ENCODE assay signal across 13 cellular contexts in the genomic region with DNA sequence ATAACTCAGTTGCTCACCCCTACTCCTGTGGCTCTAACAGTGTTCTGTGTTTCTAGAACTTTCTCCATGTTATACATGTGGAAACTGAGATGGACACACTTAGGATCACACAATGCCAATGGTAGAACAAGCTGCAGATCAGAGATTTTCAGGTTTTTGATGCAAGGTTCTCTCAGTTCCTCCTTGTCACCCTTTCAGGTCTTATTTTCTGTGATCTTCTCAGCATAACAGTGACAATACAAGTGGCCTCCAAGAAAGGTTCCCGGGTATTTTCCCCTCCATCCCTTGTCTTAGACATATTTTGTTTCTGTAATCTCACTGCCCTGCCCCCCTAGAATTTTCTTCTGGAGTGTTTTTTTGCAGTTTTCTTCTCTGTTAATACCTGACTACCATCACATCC. TPM values are rescaled to one million over a fixed set of nuclear protein-coding genes. Genes with fewer than 3 reads are reported as not detected.
DNase-seq lines count a peak whose midpoint lies in the region; ATAC-seq and TF ChIP-seq lines count a peak whose summit lies in the region.
"Had no signal": no experiment of that assay in that cellular context is flagged by ENCODE, and none has a peak within 500 bp of the region (broad histone marks: within the 10 kb centered on the region; RNA-seq: fewer than 3 reads in every experiment).

No MANE protein-coding gene starts in this region.

- peak overlapping the region; percentile 21 for H3K4me3 ChIP-seq in OCI-LY7 (ENCODE audit: low read depth, low read length, poor library complexity, severe bottlenecking)
- no peak overlapping the region for H3K4me3 ChIP-seq in ascending aorta
- H3K4me3 ChIP-seq: SK-N-MC had no signal

- H3K9me2 ChIP-seq in OCI-LY7 (ENCODE audit: insufficient read depth, low read length): no peaks in the 10 kb centered on the region

- in situ Hi-C loops in GM13977 (cut with MboI; ENCODE audit: low pct_unique_long_range_greater_than_20kb, low sequenced_read_pairs, unreplicated experiment): loop anchor here (25.0 kb wide), 2 partner anchors 165 to 385 kb away; no protein-coding TSS in a partner anchor

- no peak overlapping the region for H2AFZ ChIP-seq in OCI-LY7 (ENCODE audit: low read length)

- no peaks in the 10 kb centered on the region for H3K27me3 ChIP-seq in ascending aorta

- H3K4me2 ChIP-seq in OCI-LY7 (ENCODE audit: low read length): peak overlapping the region; percentile 80

- H3K9me3 Mint-ChIP-seq in activated CD8-positive, alpha-beta T cell treated with anti-CD3 and anti-CD28 coated beads, Interleukin-2, amount 10 ng/mL, durations not matched to agents 7 days and 5 days (ENCODE audit: insufficient read depth): no peaks in the 10 kb centered on the region
- H3K9me3 Mint-ChIP-seq: activated naive CD4-positive, alpha-beta T cell treated with anti-CD3 and anti-CD28 coated beads for 36 hours; stimulated activated effector memory CD8-positive, alpha-beta T cell treated with anti-CD3 and anti-CD28 coated beads, Interleukin-12 subunit alpha, Interleukin-12 subunit beta, amount 100 ng/mL, for 72 hours had no signal

- intact Hi-C loops in OCI-LY7 (cut with micrococcal nuclease; ENCODE audit: unreplicated experiment) (loop anchor here (2.0 to 5.0 kb wide), 2 partner anchors 35 to 47 kb away; no protein-coding TSS in a partner anchor), ascending aorta (cut with DNase I) (loop anchor here (5.0 kb wide), 1 partner anchor 110 kb away; no protein-coding TSS in a partner anchor)

- no peak overlapping the region for H3K4me3 Mint-ChIP-seq in activated CD8-positive, alpha-beta T cell treated with anti-CD3 and anti-CD28 coated beads, Interleukin-2, amount 10 ng/mL, durations not matched to agents 7 days and 5 days
- H3K4me3 Mint-ChIP-seq: activated naive CD4-positive, alpha-beta T cell treated with anti-CD3 and anti-CD28 coated beads for 36 hours; stimulated activated effector memory CD8-positive, alpha-beta T cell treated with anti-CD3 and anti-CD28 coated beads, Interleukin-12 subunit alpha, Interleukin-12 subunit beta, amount 100 ng/mL, for 72 hours had no signal

- H3K36me3 ChIP-seq in OCI-LY7 (ENCODE audit: insufficient read depth, low read length) (no peaks in the 10 kb centered on the region), ascending aorta (no peaks in the 10 kb centered on the region)

- peaks cover 67% of the 10 kb centered on the region; the same call in 1 of the 2 replicates for H3K79me2 ChIP-seq in OCI-LY7 (ENCODE audit: insufficient read depth, low read depth, low read length)

- POLR2A ChIA-PET in OCI-LY7 (lab: Charles Lee): interaction anchor here (0.9 to 1.3 kb wide), 2 partner anchors 15 to 164 kb away, joined by 3 to 4 read pairs; no protein-coding TSS in a partner anchor
- POLR2A ChIA-PET in activated CD8-positive, alpha-beta T cell treated with anti-CD3 and anti-CD28 coated beads, Interleukin-2, amount 10 ng/mL, durations not matched to agents 7 days and 5 days (lab: Charles Lee): no interaction called here

- H3K9me3 ChIP-seq in OCI-LY7 (ENCODE audit: low read length): no peaks in the 10 kb centered on the region
- H3K9me3 ChIP-seq in ascending aorta: no peaks in the 10 kb centered on the region

- BruUV-seq in OCI-LY7 (replicated peaks; lab: Mats Ljungman, UMichigan): no TSS peak

- peaks cover 96% of the 10 kb centered on the region for H3K4me1 Mint-ChIP-seq in activated CD8-positive, alpha-beta T cell treated with anti-CD3 and anti-CD28 coated beads, Interleukin-2, amount 10 ng/mL, durations not matched to agents 7 days and 5 days (ENCODE audit: low read depth)

- CTCF ChIA-PET in OCI-LY7 (lab: Charles Lee; ENCODE audit: unreplicated experiment): interaction anchor here (0.6 kb wide), 1 partner anchor 164 kb away, joined by 4 read pairs; no protein-coding TSS in a partner anchor
- CTCF ChIA-PET in activated CD8-positive, alpha-beta T cell treated with anti-CD3 and anti-CD28 coated beads, Interleukin-2, amount 10 ng/mL, durations not matched to agents 7 days and 5 days (lab: Charles Lee): no interaction called here

- peaks cover 96% of the 10 kb centered on the region for H3K4me1 ChIP-seq in OCI-LY7 (ENCODE audit: insufficient read depth, low read length, poor library complexity, severe bottlenecking)
- H3K4me1 ChIP-seq in ascending aorta: peaks cover 0 to 3% of the 10 kb centered on the region in 2 donors

- 0 out of 2 replicates have a peak, but pooled peaks cover 4% of the 10 kb centered on the region for H4K20me1 ChIP-seq in OCI-LY7 (ENCODE audit: insufficient read depth, low read length)

- H3K27ac ChIP-seq in OCI-LY7 (ENCODE audit: low read depth, low read length, poor library complexity, severe bottlenecking) (peak overlapping the region; percentile 63), ascending aorta (no peak overlapping the region)
- H3K27ac ChIP-seq: SK-N-MC had no signal

- H3K27me3 Mint-ChIP-seq in activated CD8-positive, alpha-beta T cell treated with anti-CD3 and anti-CD28 coated beads, Interleukin-2, amount 10 ng/mL, durations not matched to agents 7 days and 5 days (ENCODE audit: low read depth): no peaks in the 10 kb centered on the region

- ATAC-seq in HG02981 (IDR thresholded peaks at IDR 0.05; ENCODE audit: unreplicated experiment) (peak; percentile 45), left lobe of liver (no peak)
- ATAC-seq in activated CD8-positive, alpha-beta T cell treated with anti-CD3 and anti-CD28 coated beads, Interleukin-2, amount 10 ng/mL, durations not matched to agents 7 days and 5 days: no peak
- ATAC-seq: stimulated activated effector memory CD8-positive, alpha-beta T cell treated with anti-CD3 and anti-CD28 coated beads, Interleukin-12 subunit alpha, Interleukin-12 subunit beta, amount 100 ng/mL, for 72 hours had no signal

- H3K36me3 Mint-ChIP-seq in activated CD8-positive, alpha-beta T cell treated with anti-CD3 and anti-CD28 coated beads, Interleukin-2, amount 10 ng/mL, durations not matched to agents 7 days and 5 days (ENCODE audit: low read depth): peaks cover 21% of the 10 kb centered on the region

- DNase-seq in GM13977 (ENCODE audit: low spot score): peak; percentile 18
- peak; percentile 25 for DNase-seq in GM20000 (ENCODE audit: low spot score)
- peak; percentile 69 for DNase-seq in OCI-LY7 (ENCODE audit: low spot score)
- no peak for DNase-seq in left lobe of liver (ENCODE audit: low spot score)
- DNase-seq in activated CD8-positive, alpha-beta T cell treated with anti-CD3 and anti-CD28 coated beads, Interleukin-2, amount 10 ng/mL, durations not matched to agents 7 days and 5 days: no peak
- no peak for DNase-seq in ascending aorta (ENCODE audit: low spot score in 2 of 2)
- no peak for DNase-seq in SW480 (ENCODE audit: low spot score)
- DNase-seq: activated CD4-positive, alpha-beta T cell treated with anti-CD3 and anti-CD28 coated beads, Interleukin-2, amount 50 U/mL, for 4 hours; activated naive CD4-positive, alpha-beta T cell treated with anti-CD3 and anti-CD28 coated beads for 36 hours; Kasumi-1 had no signal

- H3K27ac Mint-ChIP-seq in activated CD8-positive, alpha-beta T cell treated with anti-CD3 and anti-CD28 coated beads, Interleukin-2, amount 10 ng/mL, durations not matched to agents 7 days and 5 days: no peak overlapping the region
- H3K27ac Mint-ChIP-seq: activated naive CD4-positive, alpha-beta T cell treated with anti-CD3 and anti-CD28 coated beads for 36 hours; stimulated activated effector memory CD8-positive, alpha-beta T cell treated with anti-CD3 and anti-CD28 coated beads, Interleukin-12 subunit alpha, Interleukin-12 subunit beta, amount 100 ng/mL, for 72 hours had no signal

- no peak for TF ChIP-seq CTCF in GM13977 (IDR thresholded peaks at IDR 0.05; ENCODE audit: extremely low read depth, insufficient read depth, missing control alignments)
- TF ChIP-seq CTCF in GM20000 (IDR thresholded peaks at IDR 0.05; ENCODE audit: extremely low read depth, missing control alignments): no peak
- no peak for TF ChIP-seq CTCF in OCI-LY7 (conservative IDR thresholded peaks at IDR 0.05; ENCODE audit: low read length)
- no peak for TF ChIP-seq CTCF in ascending aorta (IDR thresholded peaks at IDR 0.05)

RNA-seq across cellular contexts. Expression of a gene that starts 6.2 kb away (rescaled TPM):
- 39.1 and 60.8 TPM in 2 replicates for total RNA-seq in OCI-LY7 (2014; rRNA removed; shearing (Covaris generic))
- total RNA-seq in OCI-LY7 (2022): 58.4 and 68.0 TPM in 2 replicates
- total RNA-seq in left lobe of liver: 7.5 TPM
- 10 to 100 TPM; 48.5 to 54.3 TPM for total RNA-seq in activated CD8-positive, alpha-beta T cell treated with anti-CD3 and anti-CD28 coated beads, Interleukin-2, amount 10 ng/mL, durations not matched to agents 7 days and 5 days
- 15.4 TPM for total RNA-seq in ascending aorta

Comparison
In these comparisons a context has a peak if more than half of its experiments do, and no peak if none do; other contexts are left out.
1. DNase-seq: peak in GM13977 (single experiment), GM20000 (single experiment) and OCI-LY7 (single experiment); none in left lobe of liver (single experiment), activated CD8-positive, alpha-beta T cell treated with anti-CD3 and anti-CD28 coated beads, Interleukin-2, amount 10 ng/mL, durations not matched to agents 7 days and 5 days (single experiment), ascending aorta (0 of 2) and SW480 (single experiment).